Comparison of ENCODE assay signal across 8 cellular contexts in genomic region chr2:55014962-55015939, GRCh38. TPM values are rescaled to one million over a fixed set of nuclear protein-coding genes. Genes with fewer than 3 reads are reported as not detected.
DNase-seq lines count a peak whose midpoint lies in the region; ATAC-seq, FAIRE-seq and TF ChIP-seq lines count a peak whose summit lies in the region.

No MANE protein-coding gene starts in this region.

- H3K9ac ChIP-seq in Loucy (ENCODE audit: low read depth, low read length, poor library complexity, severe bottlenecking) (no peak overlapping the region), H1 (replicated peaks in 1 of 4; ENCODE audit: extremely low read depth in 1 of 4, low read depth in 3 of 4, low read length in 3 of 4) (no peak overlapping the region), mesendoderm (ENCODE audit: low read length) (no peak overlapping the region)

- H3K56ac ChIP-seq in H1 (replicated peaks; ENCODE audit: insufficient read length, low read depth, low read length) (no peak overlapping the region), mesendoderm (ENCODE audit: low read length) (no peak overlapping the region)

- H3F3A ChIP-seq in Loucy (ENCODE audit: low read depth) = no peaks in the 10 kb centered on the region

- no peak overlapping the region for H2BK12ac ChIP-seq in H1 (ENCODE audit: low read depth, low read length)

- peaks cover 99% of the 10 kb centered on the region for H3K79me2 ChIP-seq in Loucy (ENCODE audit: insufficient read depth, low read length)
- H3K79me2 ChIP-seq in H1 (ENCODE audit: control insufficient read depth in 1 of 2, insufficient read depth in 2 of 2, low read length in 2 of 2) = peaks cover 13 to 100% of the 10 kb centered on the region in 2 experiments; a peak in 3 of 4 replicates
- H3K79me2 ChIP-seq in mesendoderm (ENCODE audit: control insufficient read depth, insufficient read depth, low read length) = peaks cover 58% of the 10 kb centered on the region

- H3K27me3 ChIP-seq in Loucy (ENCODE audit: insufficient read depth, low read length, poor library complexity, severe bottlenecking) (no peaks in the 10 kb centered on the region), H1 (replicated peaks in 1 of 4; ENCODE audit: control insufficient read depth in 3 of 4, extremely low read depth in 1 of 4, insufficient read depth in 3 of 4, low read length in 3 of 4) (no peaks in the 10 kb centered on the region), mesendoderm (ENCODE audit: insufficient read depth, low read length, poor library complexity) (no peaks in the 10 kb centered on the region), thoracic aorta (replicated peaks; ENCODE audit: insufficient read depth) (no peaks in the 10 kb centered on the region)

- POLR2A ChIA-PET in H1 (lab: Charles Lee; ENCODE audit: partially characterized antibody) = interaction anchor here (1.5 kb wide), 1 partner anchor 35 kb away, joined by 3 read pairs; the partner anchor contains the start of gene RTN4

- H2BK5ac ChIP-seq in H1 (ENCODE audit: low read depth, low read length) (no peak overlapping the region), mesendoderm (ENCODE audit: low read length) (no peak overlapping the region)

- H3K4me1 ChIP-seq in Loucy (ENCODE audit: insufficient read depth, low read length, poor library complexity, severe bottlenecking) (peaks cover 30% of the 10 kb centered on the region), H1 (replicated peaks in 1 of 4; ENCODE audit: control insufficient read depth in 3 of 4, insufficient read depth in 4 of 4, low read length in 3 of 4) (peaks cover 0 to 7% (median 3%) of the 10 kb centered on the region in 4 experiments; a peak in 3 of 7 replicates), mesendoderm (ENCODE audit: control insufficient read depth, low read depth, low read length) (peaks cover 2% of the 10 kb centered on the region), thoracic aorta (ENCODE audit: control insufficient read depth in 1 of 2, low read depth in 2 of 2) (peaks cover 57 to 65% of the 10 kb centered on the region in 2 donors)

- TF ChIP-seq CTCF in Loucy (conservative IDR thresholded peaks at IDR 0.05; ENCODE audit: low read length) (peak; percentile 73), H1 (IDR thresholded peaks at IDR 0.05; ENCODE audit: control extremely low read depth in 1 of 3, insufficient read depth in 1 of 3, low read depth in 1 of 3, low read length in 3 of 3) (peak in 2 of 3 experiments; percentile 60 to 62; a peak in 3 of 4 replicates), thoracic aorta (IDR thresholded peaks at IDR 0.05) (peak; percentile 54)

- FAIRE-seq in H1 (lab: Jason Lieb, UNC) = no peak

- no peak for TF ChIP-seq EP300 in H1 (IDR thresholded peaks at IDR 0.05; ENCODE audit: borderline replicate concordance in 1 of 2, low read depth in 2 of 2, low read length in 2 of 2)

- H2BK20ac ChIP-seq in H1 (ENCODE audit: low read length) = no peak overlapping the region

- H3K36me3 ChIP-seq in Loucy (ENCODE audit: insufficient read depth, low read length) = peaks cover 22% of the 10 kb centered on the region
- H3K36me3 ChIP-seq in H1 (ENCODE audit: control insufficient read depth in 2 of 4, insufficient read depth in 4 of 4, low read length in 3 of 4) = no peaks in the 10 kb centered on the region
- H3K36me3 ChIP-seq in mesendoderm (ENCODE audit: control insufficient read depth, insufficient read depth, low read length) = no peaks in the 10 kb centered on the region
- no peaks in the 10 kb centered on the region for H3K36me3 ChIP-seq in thoracic aorta

- H3K4me3 ChIP-seq in Loucy (ENCODE audit: low read length, poor library complexity, severe bottlenecking) (no peak overlapping the region), H1 (ENCODE audit: extremely low read depth in 1 of 4, insufficient read depth in 2 of 4, low read depth in 3 of 4, low read length in 4 of 4) (no peak overlapping the region), mesendoderm (ENCODE audit: low read length) (no peak overlapping the region), thoracic aorta (no peak overlapping the region)

- H3K9me3 ChIP-seq in Loucy (ENCODE audit: insufficient read depth, low read depth, low read length) = no peaks in the 10 kb centered on the region
- no peaks in the 10 kb centered on the region for H3K9me3 ChIP-seq in H1 (ENCODE audit: insufficient read depth in 2 of 2, low read depth in 1 of 2, low read length in 1 of 2)
- no peaks in the 10 kb centered on the region for H3K9me3 ChIP-seq in thoracic aorta

- H3K4ac ChIP-seq in H1 (replicated peaks; ENCODE audit: insufficient read length, low read depth, low read length) (no peak overlapping the region), mesendoderm (ENCODE audit: low read depth, low read length) (no peak overlapping the region)

- H3K9me2 ChIP-seq in Loucy (replicated peaks; ENCODE audit: low read depth, low read length) = no peaks in the 10 kb centered on the region

- TF ChIP-seq RAD21 in H1 (IDR thresholded peaks at IDR 0.05 in 1 of 2, conservative IDR thresholded peaks at IDR 0.05 in 1 of 2; ENCODE audit: low read depth in 2 of 2, low read length in 2 of 2) = peak; percentile 69 to 82

- H2AK5ac ChIP-seq in H1 (ENCODE audit: low read depth, low read length) (no peak overlapping the region), mesendoderm (ENCODE audit: low read length) (no peak overlapping the region)

- DNase-seq in activated effector memory CD4-positive, alpha-beta T cell treated with anti-CD3 and anti-CD28 coated beads, Interleukin-2, amount 50 U/mL, for 16 hours = peak; percentile 67
- no peak for DNase-seq in activated effector memory CD4-positive, alpha-beta T cell treated with Interleukin-2 at 50 U/mL for 16 hours
- DNase-seq in T1000 (lab: John Stamatoyannopoulos, UW) (peak; percentile 1), H1 (ENCODE audit: low read depth in 1 of 2, low spot score in 2 of 2) (no peak), mesendoderm (peak; percentile 78), thoracic aorta (ENCODE audit: low spot score) (no peak)

- no peaks in the 10 kb centered on the region for H3K23me2 ChIP-seq in H1 (ENCODE audit: low read depth, low read length)

- WGBS in H1 (ENCODE audit: extremely low coverage in 1 of 2, insufficient coverage in 1 of 2, insufficient read length in 1 of 2, insufficient replicate concordance in 2 of 2, low coverage in 1 of 2, low lambda C conversion rate in 2 of 2, missing lambda C conversion rate in 1 of 2), 2 experiments = 67% methylated on average over 6 of the region's 6 CpGs; no CpG with 5 or more reads in 1 of the 2 experiments
- no CpG with 5 or more reads among the region's 6 CpGs for WGBS in mesendoderm (ENCODE audit: extremely low coverage, insufficient coverage, low lambda C conversion rate)

- H3K23ac ChIP-seq in H1 (ENCODE audit: insufficient read length) = no peak overlapping the region
- H3K23ac ChIP-seq in mesendoderm (ENCODE audit: low read length) = no peak overlapping the region

- no peak overlapping the region for H3K14ac ChIP-seq in H1 (ENCODE audit: insufficient read length)

- no peak overlapping the region for H3K4me2 ChIP-seq in Loucy (ENCODE audit: low read depth, low read length, poor library complexity, severe bottlenecking)
- no peak overlapping the region for H3K4me2 ChIP-seq in H1 (ENCODE audit: insufficient read depth in 1 of 2, low read depth in 2 of 2, low read length in 2 of 2)
- H3K4me2 ChIP-seq in mesendoderm (ENCODE audit: low read length) = no peak overlapping the region

- H3K27ac ChIP-seq in H1 (ENCODE audit: low read depth, low read length) (no peak overlapping the region), mesendoderm (ENCODE audit: low read depth, low read length) (no peak overlapping the region), thoracic aorta (peak overlapping the region in 1 of 2 donors; percentile 14)

- no peak overlapping the region for H4K91ac ChIP-seq in H1 (replicated peaks; ENCODE audit: insufficient read length, low read length)

- no peak for TF ChIP-seq POLR2A in H1 (IDR thresholded peaks at IDR 0.05; ENCODE audit: control extremely low read depth in 1 of 2, low read depth in 2 of 2, low read length in 2 of 2)

- peaks cover 96% of the 10 kb centered on the region for H4K20me1 ChIP-seq in Loucy (ENCODE audit: insufficient read depth, low read length, poor library complexity, severe bottlenecking)
- H4K20me1 ChIP-seq in H1 (replicated peaks in 1 of 2; ENCODE audit: control insufficient read depth in 1 of 2, insufficient read depth in 2 of 2, low read length in 2 of 2) = peaks cover 6 to 7% of the 10 kb centered on the region in 2 experiments

- H2BK15ac ChIP-seq in H1 (ENCODE audit: low read length) (no peak overlapping the region), mesendoderm (replicated peaks; ENCODE audit: low read depth) (no peak overlapping the region)

- H3K79me1 ChIP-seq in H1 (ENCODE audit: low read depth, low read length) (no peaks in the 10 kb centered on the region), mesendoderm (ENCODE audit: low read length) (no peaks in the 10 kb centered on the region)

- H2BK120ac ChIP-seq in H1 (replicated peaks; ENCODE audit: low read depth, low read length) = no peak overlapping the region
- H2BK120ac ChIP-seq in mesendoderm (ENCODE audit: low read depth, low read length) = no peak overlapping the region

- H4K5ac ChIP-seq in H1 (ENCODE audit: insufficient read length, low read depth, low read length) = no peak overlapping the region
- H4K5ac ChIP-seq in mesendoderm (ENCODE audit: low read length) = no peak overlapping the region

- CTCF ChIA-PET in H1 (lab: Charles Lee; ENCODE audit: partially characterized antibody) = interaction anchor here (0.6 to 4.4 kb wide), 15 partner anchors 10 to 159 kb away, joined by 3 to 20 read pairs (median 5); partner anchors contain the start of gene RTN4

- H4K8ac ChIP-seq in H1 (ENCODE audit: extremely low read depth, insufficient read depth, low read length) = no peak overlapping the region
- no peak overlapping the region for H4K8ac ChIP-seq in mesendoderm (ENCODE audit: low read depth, low read length)

- no peak overlapping the region for H2AFZ ChIP-seq in Loucy (ENCODE audit: low read length)
- no peak overlapping the region for H2AFZ ChIP-seq in H1 (ENCODE audit: low read length)

- H3K18ac ChIP-seq in H1 (ENCODE audit: extremely low read depth, low read length) (no peak overlapping the region), mesendoderm (ENCODE audit: low read length) (no peak overlapping the region)

- ATAC-seq in thoracic aorta (ENCODE audit: insufficient number of reproducible peaks, low FRiP score, low read depth) (peak; percentile 50), GM18870 (IDR thresholded peaks at IDR 0.05; ENCODE audit: unreplicated experiment) (no peak)

RNA-seq across cellular contexts. Expression of gene RTN4, which starts 35.0 kb away (rescaled TPM):
- total RNA-seq in H1 (2021; fragmentation: NEBNext Ultra II Directional; extraction: Animal tissue kit (Norgen Biotek cat#: 25700)) = 240 and 242 TPM in 2 replicates
- polyA plus RNA-seq in H1 (2011; rRNA removed) = 113 and 179 TPM in 2 replicates
- 181 TPM for polyA plus RNA-seq in H1 (2011; cell fraction: cytosol; rRNA removed)
- 68.6 TPM for polyA plus RNA-seq in H1 (2011; cell fraction: nucleus; rRNA removed)
- polyA plus RNA-seq in H1 (2012, experiment 1 of 2) = 159 to 285 TPM (median 199 TPM) in 4 replicates
- polyA plus RNA-seq in H1 (2012, experiment 2 of 2) = 93.2 TPM
- 447 TPM for polyA plus RNA-seq in H1 (2013, experiment 1 of 2)
- polyA plus RNA-seq in H1 (2013, experiment 2 of 2) = 509 TPM
- polyA minus RNA-seq in H1 (2011; rRNA and poly(A)+ RNA removed) = 157 and 171 TPM in 2 replicates
- 108 TPM for polyA minus RNA-seq in H1 (2011; cell fraction: cytosol; rRNA and poly(A)+ RNA removed)
- polyA minus RNA-seq in H1 (2011; cell fraction: nucleus; rRNA and poly(A)+ RNA removed) = 128 TPM
- polyA plus RNA-seq in mesendoderm (2013, experiment 1 of 2) = 369 TPM
- polyA plus RNA-seq in mesendoderm (2013, experiment 2 of 2) = 372 TPM
- 100 to 1,000 TPM; 253 to 331 TPM for total RNA-seq in thoracic aorta

Comparison
In these comparisons a context has a peak if more than half of its experiments do, and no peak if none do; other contexts are left out.
1. DNase-seq: peak in activated effector memory CD4-positive, alpha-beta T cell treated with anti-CD3 and anti-CD28 coated beads, Interleukin-2, amount 50 U/mL, for 16 hours (single experiment), T1000 (single experiment) and mesendoderm (single experiment); none in activated effector memory CD4-positive, alpha-beta T cell treated with Interleukin-2 at 50 U/mL for 16 hours (single experiment), H1 (0 of 2) and thoracic aorta (single experiment).
2. Peak in every context shown above with its lines, with median percentiles within 50 percentile points of each other: CTCF ChIP-seq.